ENCODE assay signal across 8 cellular contexts in genomic region chr20:36861875-36862801, GRCh38. TPM values are rescaled to one million over a fixed set of nuclear protein-coding genes. Genes with fewer than 3 reads are reported as not detected.
DNase-seq lines count a peak whose midpoint lies in the region; ATAC-seq and TF ChIP-seq lines count a peak whose summit lies in the region.

No MANE protein-coding gene starts in this region.

- H3F3A ChIP-seq in DOHH2 (ENCODE audit: control insufficient read depth, insufficient read depth) = no peaks in the 10 kb centered on the region

- CTCF ChIA-PET in activated B cell treated with CpG ODN at 0.5 μM for 24 hours (lab: Charles Lee) = interaction anchor here (1.0 to 4.9 kb wide), 5 partner anchors 27 to 256 kb away, joined by 3 to 37 read pairs (median 13); partner anchors contain the start of gene RAB5IF

- no peaks in the 10 kb centered on the region for H3K9me3 ChIP-seq in DOHH2 (ENCODE audit: control insufficient read depth, insufficient read depth, low read length)

- H3K9me2 ChIP-seq in DOHH2 (replicated peaks; ENCODE audit: control insufficient read depth, low read length) = no peaks in the 10 kb centered on the region

- peak overlapping the region; percentile 35 for H3K27ac Mint-ChIP-seq in activated B cell treated with CpG ODN at 0.5 μM for 24 hours
- H3K27ac Mint-ChIP-seq in nephron = peak overlapping the region; percentile 87 to 97 (median 94)

- POLR2A ChIA-PET in activated B cell treated with CpG ODN at 0.5 μM for 24 hours (lab: Charles Lee) = interaction anchor here (0.5 to 5.2 kb wide), 7 partner anchors 9 to 256 kb away, joined by 3 to 55 read pairs (median 11); partner anchors contain the start of gene RAB5IF

- peak overlapping the region; percentile 51 for H3K4me2 ChIP-seq in DOHH2 (ENCODE audit: low read length)

- H3K79me2 ChIP-seq in DOHH2 (ENCODE audit: control insufficient read depth, low read length) = peaks cover 9% of the 10 kb centered on the region

- peaks cover 35% of the 10 kb centered on the region for H3K4me1 ChIP-seq in DOHH2 (ENCODE audit: control insufficient read depth, low read length)

- intact Hi-C loops in activated B cell treated with CpG ODN at 0.5 μM for 24 hours (cut with micrococcal nuclease) = loop anchor here (2.0 to 5.0 kb wide), 2 partner anchors 35 to 249 kb away; no protein-coding TSS in a partner anchor

- ATAC-seq in activated B cell treated with CpG ODN at 0.5 μM for 24 hours (ENCODE audit: low read depth) = no peak

- H3K4me1 Mint-ChIP-seq in activated B cell treated with CpG ODN at 0.5 μM for 24 hours (peaks cover 76% of the 10 kb centered on the region), nephron (peaks cover 42% of the 10 kb centered on the region)

- H3K27ac ChIP-seq in DOHH2 (ENCODE audit: low read depth, low read length) = no peak overlapping the region

- DNase-seq in NCI-H1092 treated with DMSO at 0.1 percent for 48 hours (lab: John Stamatoyannopoulos, UW) = peak; percentile 65
- DNase-seq in activated B cell treated with CpG ODN at 0.5 μM for 24 hours = no peak
- DNase-seq in foreskin fibroblast = peak; percentile 90 to 96
- no peak for DNase-seq in central memory CD4-positive, alpha-beta T cell
- no peak for DNase-seq in SKM-1 (lab: John Stamatoyannopoulos, UW; ENCODE audit: unreplicated experiment)
- DNase-seq in activated gamma-delta T cell treated with Interleukin-2 at 50 U/mL for 16 hours = no peak

- H3K27me3 ChIP-seq in DOHH2 (ENCODE audit: control insufficient read depth, low read length) = peaks cover 8% of the 10 kb centered on the region; the same call in 1 of the 2 replicates

- H3K27me3 Mint-ChIP-seq in activated B cell treated with CpG ODN at 0.5 μM for 24 hours (no peaks in the 10 kb centered on the region), nephron (ENCODE audit: low read depth) (no peaks in the 10 kb centered on the region)

- H3K9me3 Mint-ChIP-seq in activated B cell treated with CpG ODN at 0.5 μM for 24 hours (no peaks in the 10 kb centered on the region), nephron (no peaks in the 10 kb centered on the region)

- TF ChIP-seq CTCF in DOHH2 (IDR thresholded peaks at IDR 0.05; ENCODE audit: low read depth, low read length, poor library complexity, severe bottlenecking) = no peak
- no peak for TF ChIP-seq CTCF in activated B cell treated with CpG ODN at 0.5 μM for 24 hours (IDR thresholded peaks at IDR 0.05)
- no peak for TF ChIP-seq CTCF in foreskin fibroblast (IDR thresholded peaks at IDR 0.05; ENCODE audit: low read depth, low read length)
- TF ChIP-seq CTCF in nephron (IDR thresholded peaks at IDR 0.05; ENCODE audit: unreplicated experiment in 3 of 3) = no peak

- H4K20me1 ChIP-seq in DOHH2 (ENCODE audit: control insufficient read depth, insufficient read depth, low read depth, low read length) = no peaks in the 10 kb centered on the region

- H3K36me3 Mint-ChIP-seq in activated B cell treated with CpG ODN at 0.5 μM for 24 hours (ENCODE audit: low read depth) (peaks cover 7% of the 10 kb centered on the region), nephron (ENCODE audit: low read depth) (no peaks in the 10 kb centered on the region)

- peak overlapping the region; percentile 46 for H3K4me3 ChIP-seq in DOHH2 (ENCODE audit: low read length)
- peak overlapping the region; percentile 70 to 76 for H3K4me3 ChIP-seq in foreskin fibroblast (ENCODE audit: low read depth in 1 of 2, low read length in 2 of 2)

- H3K4me3 Mint-ChIP-seq in activated B cell treated with CpG ODN at 0.5 μM for 24 hours (peak overlapping the region; percentile 78), nephron (peak overlapping the region; percentile 87 to 97 (median 94))

- no peaks in the 10 kb centered on the region for H3K36me3 ChIP-seq in DOHH2 (ENCODE audit: control insufficient read depth, low read length)

RNA-seq across cellular contexts. Expression of gene TLDC2, which starts 13.8 kb away (rescaled TPM):
- total RNA-seq in activated B cell treated with CpG ODN at 0.5 μM for 24 hours = not detected in 2 replicates

Comparison
In these comparisons a context has a peak if more than half of its experiments do, and no peak if none do; other contexts are left out.
1. DNase-seq: peak in NCI-H1092 treated with DMSO at 0.1 percent for 48 hours (single experiment) and foreskin fibroblast (2 of 2); none in activated B cell treated with CpG ODN at 0.5 μM for 24 hours (single experiment), central memory CD4-positive, alpha-beta T cell (single experiment), SKM-1 (single experiment) and activated gamma-delta T cell treated with Interleukin-2 at 50 U/mL for 16 hours (single experiment).